ENCODE assay signal across 13 cellular contexts in genomic region chr5:31771045-31771444, GRCh38.
DNase-seq lines count a peak whose midpoint lies in the region; ATAC-seq and TF ChIP-seq lines count a peak whose summit lies in the region.
"Had no signal": no experiment of that assay in that cellular context is flagged by ENCODE, and none has a peak within 500 bp of the region (broad histone marks: within the 10 kb centered on the region; RNA-seq: fewer than 3 reads in every experiment).

No MANE protein-coding gene starts in this region.

- TF ChIP-seq CTCF in DOHH2 (IDR thresholded peaks at IDR 0.05; ENCODE audit: low read depth, low read length, poor library complexity, severe bottlenecking) = no peak

- no peaks in the 10 kb centered on the region for H3F3A ChIP-seq in DOHH2 (ENCODE audit: control insufficient read depth, insufficient read depth)

- H3K4me3 ChIP-seq in DOHH2 (ENCODE audit: low read length) (peak overlapping the region; percentile 31; the same call in 1 of the 2 replicates), MG63 (no peak overlapping the region)
- H3K4me3 ChIP-seq: pancreas had no signal

- no peaks in the 10 kb centered on the region for H3K9me2 ChIP-seq in DOHH2 (replicated peaks; ENCODE audit: control insufficient read depth, low read length)

- H3K4me1 ChIP-seq in DOHH2 (ENCODE audit: control insufficient read depth, low read length) = peaks cover 17% of the 10 kb centered on the region
- H3K4me1 ChIP-seq: foreskin keratinocyte, pancreas had no signal

- H3K4me1 Mint-ChIP-seq in activated CD4-positive, alpha-beta memory T cell treated with anti-CD3 and anti-CD28 coated beads for 36 hours (ENCODE audit: low read depth) = no peaks in the 10 kb centered on the region

- no peaks in the 10 kb centered on the region for H3K79me2 ChIP-seq in DOHH2 (ENCODE audit: control insufficient read depth, low read length)

- no peak for DNase-seq in MG63
- no peak for DNase-seq in activated CD4-positive, alpha-beta memory T cell treated with anti-CD3 and anti-CD28 coated beads for 36 hours
- DNase-seq in left lobe of liver (ENCODE audit: low spot score) = no peak
- DNase-seq in anterior cingulate cortex (lab: John Stamatoyannopoulos, UW) = no peak
- DNase-seq: activated gamma-delta T cell treated with Interleukin-2 at 50 U/mL for 16 hours, foreskin keratinocyte, NCI-H1105, pancreas had no signal

- intact Hi-C loops in activated CD4-positive, alpha-beta memory T cell treated with anti-CD3 and anti-CD28 coated beads for 36 hours (cut with micrococcal nuclease) = no loop called here

- no peaks in the 10 kb centered on the region for H4K20me1 ChIP-seq in DOHH2 (ENCODE audit: control insufficient read depth, insufficient read depth, low read depth, low read length)

- no peaks in the 10 kb centered on the region for H3K36me3 Mint-ChIP-seq in activated CD4-positive, alpha-beta memory T cell treated with anti-CD3 and anti-CD28 coated beads for 36 hours
- H3K36me3 Mint-ChIP-seq: type B pancreatic cell had no signal

- POLR2A ChIA-PET in activated CD4-positive, alpha-beta memory T cell treated with anti-CD3 and anti-CD28 coated beads for 36 hours (lab: Charles Lee) = no interaction called here

- ATAC-seq in GM19043 (IDR thresholded peaks at IDR 0.05; ENCODE audit: low read depth, unreplicated experiment) = peak; percentile 83
- peak; percentile 85 for ATAC-seq in HG02588 (IDR thresholded peaks at IDR 0.05; ENCODE audit: unreplicated experiment)
- ATAC-seq in HG03354 (IDR thresholded peaks at IDR 0.05; ENCODE audit: poor library complexity, severe bottlenecking, unreplicated experiment) = peak; percentile 84
- no peak for ATAC-seq in left lobe of liver
- ATAC-seq: foreskin keratinocyte, pancreas had no signal

- no peak overlapping the region for H3K27ac Mint-ChIP-seq in activated CD4-positive, alpha-beta memory T cell treated with anti-CD3 and anti-CD28 coated beads for 36 hours
- H3K27ac Mint-ChIP-seq: type B pancreatic cell had no signal

- no peaks in the 10 kb centered on the region for H3K9me3 Mint-ChIP-seq in activated CD4-positive, alpha-beta memory T cell treated with anti-CD3 and anti-CD28 coated beads for 36 hours

- H3K27me3 ChIP-seq in DOHH2 (ENCODE audit: control insufficient read depth, low read length) (no peaks in the 10 kb centered on the region), MG63 (no peaks in the 10 kb centered on the region)
- H3K27me3 ChIP-seq: pancreas had no signal

- no peak overlapping the region for H3K4me3 Mint-ChIP-seq in activated CD4-positive, alpha-beta memory T cell treated with anti-CD3 and anti-CD28 coated beads for 36 hours
- H3K4me3 Mint-ChIP-seq: type B pancreatic cell had no signal

- CTCF ChIA-PET in activated CD4-positive, alpha-beta memory T cell treated with anti-CD3 and anti-CD28 coated beads for 36 hours (lab: Charles Lee) = no interaction called here

- H3K36me3 ChIP-seq in DOHH2 (ENCODE audit: control insufficient read depth, low read length) (no peaks in the 10 kb centered on the region), MG63 (no peaks in the 10 kb centered on the region)
- H3K36me3 ChIP-seq: pancreas had no signal

- H3K27ac ChIP-seq in DOHH2 (ENCODE audit: low read depth, low read length) = 0 out of 2 replicates have a peak overlapping the region, but pooled peaks have one; percentile 7
- H3K27ac ChIP-seq: foreskin keratinocyte, pancreas had no signal

- H3K9me3 ChIP-seq in DOHH2 (ENCODE audit: control insufficient read depth, insufficient read depth, low read length) = no peaks in the 10 kb centered on the region
- peaks cover 1% of the 10 kb centered on the region; the same call in 1 of the 2 replicates for H3K9me3 ChIP-seq in MG63
- H3K9me3 ChIP-seq: pancreas had no signal

- no peaks in the 10 kb centered on the region for H3K27me3 Mint-ChIP-seq in activated CD4-positive, alpha-beta memory T cell treated with anti-CD3 and anti-CD28 coated beads for 36 hours
- H3K27me3 Mint-ChIP-seq: type B pancreatic cell had no signal

- H3K4me2 ChIP-seq in DOHH2 (ENCODE audit: low read length) = peak overlapping the region; percentile 49
